In the genomic region with DNA sequence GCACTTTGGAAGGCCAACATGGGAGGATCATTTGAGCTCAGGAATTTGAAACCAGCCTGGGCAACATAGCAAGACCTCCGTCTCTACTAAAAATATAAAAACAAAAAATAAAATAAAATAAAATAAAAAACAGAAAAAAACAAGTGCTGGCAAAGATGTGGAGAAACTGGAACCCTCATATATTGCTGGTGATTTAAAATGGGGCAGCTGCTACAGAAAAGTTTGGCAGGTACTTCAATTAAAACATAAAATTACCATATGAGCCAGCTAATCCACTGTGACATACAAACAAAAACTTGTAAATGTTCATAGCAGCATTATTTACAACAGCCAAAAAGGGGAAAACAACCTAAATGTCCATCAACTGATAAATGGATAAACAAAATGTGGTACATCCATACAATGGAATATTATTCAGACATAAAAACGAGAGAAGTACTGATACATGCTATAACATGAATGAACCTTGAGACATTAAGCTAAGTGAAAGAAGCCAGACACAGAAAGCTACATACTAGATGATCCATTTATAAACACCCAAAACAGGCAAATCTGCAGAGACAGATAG, we compare ENCODE assay signal across 27 cellular contexts. TPM values are rescaled to one million over a fixed set of nuclear protein-coding genes. Genes with fewer than 3 reads are reported as not detected.
DNase-seq lines count a peak whose midpoint lies in the region; ATAC-seq, FAIRE-seq and TF ChIP-seq lines count a peak whose summit lies in the region.
"Had no signal": no experiment of that assay in that cellular context is flagged by ENCODE, and none has a peak within 500 bp of the region (broad histone marks: within the 10 kb centered on the region; RNA-seq: fewer than 3 reads in every experiment).

No MANE protein-coding gene starts in this region.

- H3K9me3 ChIP-seq in mucosa of descending colon (no peaks in the 10 kb centered on the region), gastroesophageal sphincter (no peaks in the 10 kb centered on the region)
- H3K9me3 ChIP-seq: prostate gland had no signal

- no peaks in the 10 kb centered on the region for H3K27me3 Mint-ChIP-seq in activated CD4-positive, alpha-beta T cell treated with anti-CD3 and anti-CD28 coated beads for 36 hours
- no peaks in the 10 kb centered on the region for H3K27me3 Mint-ChIP-seq in activated CD4-positive, alpha-beta memory T cell treated with anti-CD3 and anti-CD28 coated beads, Interleukin-2, amount 10 ng/mL, durations not matched to agents 7 days and 5 days
- no peaks in the 10 kb centered on the region for H3K27me3 Mint-ChIP-seq in activated T-cell treated with anti-CD3 and anti-CD28 coated beads, Interleukin-2, amount 50 U/mL, for 24 hours
- H3K27me3 Mint-ChIP-seq: activated naive CD8-positive, alpha-beta T cell treated with anti-CD3 and anti-CD28 coated beads, Interleukin-2, amount 10 ng/mL, durations not matched to agents 7 days and 5 days; CD4-positive, alpha-beta T cell; memory B cell; naive B cell; stimulated activated naive CD8-positive, alpha-beta T cell treated with anti-CD3 and anti-CD28 coated beads, Interleukin-15, Interleukin-2, amounts not matched to agents 100 ng/mL and 50 ng/mL, for 24 hours had no signal

- H3K36me3 Mint-ChIP-seq in activated CD4-positive, alpha-beta T cell treated with anti-CD3 and anti-CD28 coated beads for 36 hours (ENCODE audit: low read depth): peaks cover 16% of the 10 kb centered on the region
- peaks cover 48% of the 10 kb centered on the region for H3K36me3 Mint-ChIP-seq in activated CD4-positive, alpha-beta memory T cell treated with anti-CD3 and anti-CD28 coated beads, Interleukin-2, amount 10 ng/mL, durations not matched to agents 7 days and 5 days (ENCODE audit: low read depth)
- H3K36me3 Mint-ChIP-seq in activated T-cell treated with anti-CD3 and anti-CD28 coated beads, Interleukin-2, amount 50 U/mL, for 24 hours (ENCODE audit: low read depth): peaks cover 43% of the 10 kb centered on the region

- peak overlapping the region; percentile 22 for H3K27ac Mint-ChIP-seq in activated CD4-positive, alpha-beta T cell treated with anti-CD3 and anti-CD28 coated beads for 36 hours
- peak overlapping the region; percentile 92 for H3K27ac Mint-ChIP-seq in activated CD4-positive, alpha-beta memory T cell treated with anti-CD3 and anti-CD28 coated beads, Interleukin-2, amount 10 ng/mL, durations not matched to agents 7 days and 5 days
- no peak overlapping the region for H3K27ac Mint-ChIP-seq in activated T-cell treated with anti-CD3 and anti-CD28 coated beads, Interleukin-2, amount 50 U/mL, for 24 hours
- H3K27ac Mint-ChIP-seq: memory B cell; stimulated activated naive CD8-positive, alpha-beta T cell treated with anti-CD3 and anti-CD28 coated beads, Interleukin-15, Interleukin-2, amounts not matched to agents 100 ng/mL and 50 ng/mL, for 24 hours had no signal

- no peak for ATAC-seq in activated CD4-positive, alpha-beta T cell treated with anti-CD3 and anti-CD28 coated beads for 36 hours
- ATAC-seq in mucosa of descending colon (no peak), gastroesophageal sphincter (no peak)
- ATAC-seq: GM12878 had no signal

- no peak overlapping the region for H3K27ac ChIP-seq in gastroesophageal sphincter
- H3K27ac ChIP-seq: prostate gland, RWPE1 had no signal

- POLR2A ChIA-PET in activated CD4-positive, alpha-beta T cell treated with anti-CD3 and anti-CD28 coated beads for 36 hours (lab: Charles Lee): interaction anchor here (0.5 kb wide), 1 partner anchor 127 kb away, joined by 3 read pairs; no protein-coding TSS in a partner anchor
- POLR2A ChIA-PET in activated CD4-positive, alpha-beta memory T cell treated with anti-CD3 and anti-CD28 coated beads, Interleukin-2, amount 10 ng/mL, durations not matched to agents 7 days and 5 days (lab: Charles Lee): interaction anchor here (0.8 to 4.4 kb wide), 7 partner anchors 10 to 86 kb away, joined by 3 to 36 read pairs (median 4); a partner anchor contains a TSS

- H3K9me3 Mint-ChIP-seq in activated CD4-positive, alpha-beta T cell treated with anti-CD3 and anti-CD28 coated beads for 36 hours (ENCODE audit: low read depth): no peaks in the 10 kb centered on the region
- H3K9me3 Mint-ChIP-seq in activated CD4-positive, alpha-beta memory T cell treated with anti-CD3 and anti-CD28 coated beads, Interleukin-2, amount 10 ng/mL, durations not matched to agents 7 days and 5 days: no peaks in the 10 kb centered on the region
- H3K9me3 Mint-ChIP-seq in activated T-cell treated with anti-CD3 and anti-CD28 coated beads, Interleukin-2, amount 50 U/mL, for 24 hours: no peaks in the 10 kb centered on the region
- H3K9me3 Mint-ChIP-seq: activated naive CD8-positive, alpha-beta T cell treated with anti-CD3 and anti-CD28 coated beads, Interleukin-2, amount 10 ng/mL, durations not matched to agents 7 days and 5 days; CD4-positive, alpha-beta T cell; HFFc6; memory B cell; naive B cell; stimulated activated naive CD8-positive, alpha-beta T cell treated with anti-CD3 and anti-CD28 coated beads, Interleukin-15, Interleukin-2, amounts not matched to agents 100 ng/mL and 50 ng/mL, for 24 hours had no signal

- H3K4me3 Mint-ChIP-seq in activated CD4-positive, alpha-beta T cell treated with anti-CD3 and anti-CD28 coated beads for 36 hours: no peak overlapping the region
- H3K4me3 Mint-ChIP-seq in activated CD4-positive, alpha-beta memory T cell treated with anti-CD3 and anti-CD28 coated beads, Interleukin-2, amount 10 ng/mL, durations not matched to agents 7 days and 5 days: no peak overlapping the region
- H3K4me3 Mint-ChIP-seq in activated T-cell treated with anti-CD3 and anti-CD28 coated beads, Interleukin-2, amount 50 U/mL, for 24 hours: no peak overlapping the region
- H3K4me3 Mint-ChIP-seq: memory B cell; naive B cell; stimulated activated naive CD8-positive, alpha-beta T cell treated with anti-CD3 and anti-CD28 coated beads, Interleukin-15, Interleukin-2, amounts not matched to agents 100 ng/mL and 50 ng/mL, for 24 hours had no signal

- no peak for TF ChIP-seq EP300 in gastroesophageal sphincter (IDR thresholded peaks at IDR 0.05)

- H3K36me3 ChIP-seq in mucosa of descending colon (ENCODE audit: low read depth) (no peaks in the 10 kb centered on the region), gastroesophageal sphincter (peaks cover 0 to 8% of the 10 kb centered on the region in 2 donors)
- H3K36me3 ChIP-seq: prostate gland had no signal

- TF ChIP-seq POLR2A in GM12891 (IDR thresholded peaks at IDR 0.05; ENCODE audit: low read depth, low read length) (no peak), gastroesophageal sphincter (IDR thresholded peaks at IDR 0.05) (no peak)

- H3K4me1 Mint-ChIP-seq in activated CD4-positive, alpha-beta T cell treated with anti-CD3 and anti-CD28 coated beads for 36 hours: peaks cover 44% of the 10 kb centered on the region
- H3K4me1 Mint-ChIP-seq in activated CD4-positive, alpha-beta memory T cell treated with anti-CD3 and anti-CD28 coated beads, Interleukin-2, amount 10 ng/mL, durations not matched to agents 7 days and 5 days: peaks cover 67% of the 10 kb centered on the region
- H3K4me1 Mint-ChIP-seq in activated T-cell treated with anti-CD3 and anti-CD28 coated beads, Interleukin-2, amount 50 U/mL, for 24 hours (ENCODE audit: low read depth): peaks cover 47% of the 10 kb centered on the region

- 96 to 100% methylated on average over 2 of the region's 2 CpGs for WGBS in gastroesophageal sphincter (ENCODE audit: low coverage in 1 of 2), 2 donors

- DNase-seq in activated CD4-positive, alpha-beta T cell treated with anti-CD3 and anti-CD28 coated beads for 36 hours: no peak
- no peak for DNase-seq in activated CD4-positive, alpha-beta T cell treated with anti-CD3 and anti-CD28 coated beads for 1 hour
- DNase-seq in GM12891 (ENCODE audit: insufficient read length, low spot score) (no peak), mucosa of gallbladder (ENCODE audit: low spot score) (peak; percentile 3), mucosa of descending colon (no peak)
- DNase-seq in activated CD4-positive, alpha-beta memory T cell treated with anti-CD3 and anti-CD28 coated beads, Interleukin-2, amount 10 ng/mL, durations not matched to agents 7 days and 5 days: no peak
- DNase-seq in activated T-cell treated with anti-CD3 and anti-CD28 coated beads, Interleukin-2, amount 50 U/mL, for 24 hours: no peak
- DNase-seq: 8988T; activated CD4-positive, alpha-beta T cell treated with anti-CD3 and anti-CD28 coated beads, Interleukin-2, amount 50 U/mL, for 1 hour; activated CD8-positive, alpha-beta memory T cell treated with anti-CD3 and anti-CD28 coated beads, Interleukin-2, amount 50 U/mL, for 48 hours; activated naive CD8-positive, alpha-beta T cell treated with anti-CD3 and anti-CD28 coated beads, Interleukin-2, amount 10 ng/mL, durations not matched to agents 7 days and 5 days; CD4-positive, alpha-beta T cell; EL; glutamatergic neuron; HFFc6; KG1; naive B cell; NCI-H1436 treated with DMSO at 0.1 percent for 48 hours; NCI-H446 treated with DMSO at 0.1 percent for 48 hours; NCI-H82 had no signal

- TF ChIP-seq CTCF in mucosa of descending colon (IDR thresholded peaks at IDR 0.05) (no peak), gastroesophageal sphincter (IDR thresholded peaks at IDR 0.05) (no peak)

- FAIRE-seq in GM12891 (lab: Jason Lieb, UNC): peak; percentile 13
- FAIRE-seq: astrocyte, GM12878 had no signal

- CTCF ChIA-PET in activated CD4-positive, alpha-beta T cell treated with anti-CD3 and anti-CD28 coated beads for 36 hours (lab: Charles Lee): interaction anchor here (0.7 to 2.0 kb wide), 8 partner anchors 8 to 186 kb away, joined by 3 to 11 read pairs (median 4); no protein-coding TSS in a partner anchor
- CTCF ChIA-PET in activated CD4-positive, alpha-beta memory T cell treated with anti-CD3 and anti-CD28 coated beads, Interleukin-2, amount 10 ng/mL, durations not matched to agents 7 days and 5 days (lab: Charles Lee): interaction anchor here (1.0 to 28.6 kb wide), 4 partner anchors 9 to 112 kb away, joined by 3 to 951 read pairs (median 20); a partner anchor contains a TSS

- H3K4me1 ChIP-seq in mucosa of descending colon (ENCODE audit: low read depth): peaks cover 29% of the 10 kb centered on the region
- H3K4me1 ChIP-seq in gastroesophageal sphincter: peaks cover 7 to 36% (median 7%) of the 10 kb centered on the region in 3 donors

- H3K27me3 ChIP-seq in gastroesophageal sphincter: no peaks in the 10 kb centered on the region

- H3K4me3 ChIP-seq in mucosa of descending colon (no peak overlapping the region), gastroesophageal sphincter (no peak overlapping the region)
- H3K4me3 ChIP-seq: GM12878, prostate gland had no signal

- intact Hi-C loops in activated CD4-positive, alpha-beta T cell treated with anti-CD3 and anti-CD28 coated beads for 36 hours (cut with DNase I, micrococcal nuclease): no loop called here
- intact Hi-C loops in mucosa of descending colon (cut with DNase I, micrococcal nuclease): no loop called here

TF ChIP-seq in GM12891, 5 proteins besides CTCF, POLR2A, EP300 and RAD21 (continues in another document):
- no peak for TF ChIP-seq POLR2AphosphoS5 (IDR thresholded peaks at IDR 0.05; ENCODE audit: low read depth, low read length)

RNA-seq across cellular contexts. Expression of a gene that starts 42.7 kb away (rescaled TPM):
- total RNA-seq in activated CD4-positive, alpha-beta T cell treated with anti-CD3 and anti-CD28 coated beads for 36 hours: 10 to 100 TPM; 52.6 to 63.2 TPM
- 129 TPM for polyA plus RNA-seq in GM12891 (2012; ENCODE audit: low read depth, missing spikeins)
- total RNA-seq in activated CD4-positive, alpha-beta memory T cell treated with anti-CD3 and anti-CD28 coated beads, Interleukin-2, amount 10 ng/mL, durations not matched to agents 7 days and 5 days: 10 to 100 TPM; 52.3 to 55.8 TPM
- total RNA-seq in mucosa of gallbladder: 41.8 TPM
- total RNA-seq in mucosa of descending colon: 10 to 100 TPM; 33.5 to 48.0 (median 35.9) TPM
- total RNA-seq in gastroesophageal sphincter: 10 to 100 TPM; 66.1 to 99.7 (median 92.8) TPM
